ENCODE assay signal across 11 cellular contexts in genomic region chr2:127220807-127221527, GRCh38. TPM values are rescaled to one million over a fixed set of nuclear protein-coding genes. Genes with fewer than 3 reads are reported as not detected.
A peak's percentile ranks its signal among the peaks of the same experiment; 100 is the strongest.
DNase-seq lines count a peak whose midpoint lies in the region; ATAC-seq and TF ChIP-seq lines count a peak whose summit lies in the region.
"Had no signal": no experiment of that assay in that cellular context is flagged by ENCODE, and none has a peak within 500 bp of the region (broad histone marks: within the 10 kb centered on the region; RNA-seq: fewer than 3 reads in every experiment).

No MANE protein-coding gene starts in this region.

- 0 out of 2 replicates have a peak, but pooled peaks have one; percentile 1 for ATAC-seq in Panc1

- peaks cover 2% of the 10 kb centered on the region for H3K36me3 Mint-ChIP-seq in T-helper 2 cell treated with Interferon-gamma antibody and Interleukin-4, amounts not matched to agents 5 μg/mL and 100 μg/mL, for 36 hours (ENCODE audit: low read depth)

- DNase-seq in T-helper 2 cell treated with Interferon-gamma antibody and Interleukin-4, amounts not matched to agents 5 μg/mL and 100 μg/mL, for 36 hours (ENCODE audit: low spot score): no peak
- no peak for DNase-seq in T-helper 2 cell
- no peak for DNase-seq in Panc1 (ENCODE audit: low read depth, low spot score)
- DNase-seq in fibroblast of peridontal ligament (ENCODE audit: extremely low read depth): peak; percentile 8
- peak; percentile 75 for DNase-seq in retina
- no peak for DNase-seq in mesenteric fat pad (ENCODE audit: low spot score)
- no peak for DNase-seq in DMS153 treated with DMSO at 0.1 percent for 48 hours (lab: John Stamatoyannopoulos, UW; ENCODE audit: unreplicated experiment)
- DNase-seq in COLO829 (ENCODE audit: low spot score): no peak
- DNase-seq: NCI-H1930, T1000 had no signal

- peaks cover 4% of the 10 kb centered on the region for H3K4me1 Mint-ChIP-seq in T-helper 2 cell treated with Interferon-gamma antibody and Interleukin-4, amounts not matched to agents 5 μg/mL and 100 μg/mL, for 36 hours (ENCODE audit: low read depth)

- peaks cover 6% of the 10 kb centered on the region; the same call in 1 of the 2 replicates for H3K9me3 ChIP-seq in Panc1 (ENCODE audit: control insufficient read depth, insufficient read depth, low read depth, low read length)

- no peaks in the 10 kb centered on the region for H3K9me3 Mint-ChIP-seq in T-helper 2 cell treated with Interferon-gamma antibody and Interleukin-4, amounts not matched to agents 5 μg/mL and 100 μg/mL, for 36 hours

- H3K36me3 ChIP-seq in Panc1 (ENCODE audit: control insufficient read depth, insufficient read depth, low read length): no peaks in the 10 kb centered on the region

- CTCF ChIA-PET in Panc1 (lab: Charles Lee): interaction anchor here (0.7 kb wide), 1 partner anchor 93 kb away, joined by 3 read pairs; no protein-coding TSS in a partner anchor

- BruUV-seq in Panc1 (replicated peaks; lab: Mats Ljungman, UMichigan): TSS peak; percentile 79

- POLR2A ChIA-PET in Panc1 (lab: Charles Lee): no interaction called here

- TF ChIP-seq CTCF in Panc1 (IDR thresholded peaks at IDR 0.05): no peak

- H3K27ac Mint-ChIP-seq in T-helper 2 cell treated with Interferon-gamma antibody and Interleukin-4, amounts not matched to agents 5 μg/mL and 100 μg/mL, for 36 hours: no peak overlapping the region

- peaks cover 72% of the 10 kb centered on the region for H3K27me3 Mint-ChIP-seq in T-helper 2 cell treated with Interferon-gamma antibody and Interleukin-4, amounts not matched to agents 5 μg/mL and 100 μg/mL, for 36 hours (ENCODE audit: low read depth)

- peak overlapping the region; percentile 66 for H3K4me3 Mint-ChIP-seq in T-helper 2 cell treated with Interferon-gamma antibody and Interleukin-4, amounts not matched to agents 5 μg/mL and 100 μg/mL, for 36 hours

- no peaks in the 10 kb centered on the region for H3K27me3 ChIP-seq in Panc1 (ENCODE audit: control insufficient read depth, insufficient read depth, low read length)

- H3K27ac ChIP-seq in Panc1 (ENCODE audit: low read length): peak overlapping the region; percentile 90

- H3K4me1 ChIP-seq in Panc1 (ENCODE audit: control insufficient read depth, insufficient read depth, low read length): peaks cover 31% of the 10 kb centered on the region

- H3K4me3 ChIP-seq in Panc1 (ENCODE audit: low read depth in 2 of 2, low read length in 2 of 2): peak overlapping the region; percentile 61 to 74
- H3K4me3 ChIP-seq: lung had no signal

- intact Hi-C loops in Panc1 (cut with micrococcal nuclease; ENCODE audit: unreplicated experiment): no loop called here

- in situ Hi-C loops in Panc1 (cut with HindIII; ENCODE audit: low pct_unique_long_range_greater_than_20kb, low sequenced_read_pairs): no loop called here

RNA-seq across cellular contexts. Expression of gene CYP27C1, which starts 0.9 kb away (rescaled TPM):
- 5.7 TPM for total RNA-seq in Panc1 (2021; ENCODE audit: unreplicated experiment)
- 3.2 TPM for polyA plus RNA-seq in Panc1 (2012; ENCODE audit: insufficient read length)
- 1.1 TPM for total RNA-seq in mesenteric fat pad

Comparison
In these comparisons a context has a peak if more than half of its experiments do, and no peak if none do; other contexts are left out.
1. DNase-seq: peak in fibroblast of peridontal ligament (single experiment) and retina (single experiment); none in T-helper 2 cell treated with Interferon-gamma antibody and Interleukin-4, amounts not matched to agents 5 μg/mL and 100 μg/mL, for 36 hours (single experiment), T-helper 2 cell (0 of 5), Panc1 (single experiment), mesenteric fat pad (single experiment), DMS153 treated with DMSO at 0.1 percent for 48 hours (single experiment) and COLO829 (single experiment).